In the genomic region with DNA sequence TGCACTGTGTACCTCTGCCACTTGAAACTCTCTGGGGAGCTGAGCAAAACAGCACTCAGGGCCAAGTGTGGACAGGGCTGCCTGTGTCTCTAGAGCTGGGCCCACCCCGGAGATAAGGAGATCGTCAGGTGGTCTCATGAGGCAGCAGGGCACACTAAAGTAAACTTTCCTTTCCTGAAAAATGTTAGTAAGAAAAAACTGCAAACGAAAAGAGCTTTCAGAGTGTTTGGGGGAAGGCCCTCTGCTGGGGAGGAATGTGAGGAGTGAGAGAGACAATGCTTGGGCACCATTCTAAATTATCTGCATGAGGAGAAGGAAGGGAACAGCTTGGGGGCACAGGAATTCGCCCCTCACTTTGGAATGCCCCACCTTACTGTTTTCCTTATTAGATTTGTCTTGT, we compare ENCODE assay signal across 1 cellular context.
TF ChIP-seq lines count a peak whose summit lies in the region.

No MANE protein-coding gene starts in this region.

TF ChIP-seq in IMR-90, 13 proteins besides CTCF, POLR2A, EP300 and RAD21 (continued from another document):
- TF ChIP-seq USF2 (IDR thresholded peaks at IDR 0.05; ENCODE audit: low read depth, low read length) (no peak), ELK1 (IDR thresholded peaks at IDR 0.05; ENCODE audit: borderline replicate concordance, low read depth, low read length) (no peak), RFX5 (IDR thresholded peaks at IDR 0.05; ENCODE audit: low read depth, low read length) (no peak), CEBPB (IDR thresholded peaks at IDR 0.05; ENCODE audit: low read depth, low read length) (no peak), RCOR1 (IDR thresholded peaks at IDR 0.05; ENCODE audit: insufficient replicate concordance, low read length) (no peak), NFE2L2 (IDR thresholded peaks at IDR 0.05; ENCODE audit: low read depth, low read length) (no peak), MAZ (IDR thresholded peaks at IDR 0.05; ENCODE audit: borderline replicate concordance, low read depth, low read length) (no peak), MAFK (IDR thresholded peaks at IDR 0.05; ENCODE audit: low read depth, low read length) (no peak), MXI1 (IDR thresholded peaks at IDR 0.05; ENCODE audit: borderline replicate concordance, low read depth, low read length) (no peak), SMC3 (IDR thresholded peaks at IDR 0.05; ENCODE audit: low read depth, low read length) (no peak)
